ENCODE assay signal across 1 cellular context in genomic region chr22:31084811-31085492, GRCh38.
TF ChIP-seq lines count a peak whose summit lies in the region.

No MANE protein-coding gene starts in this region.

TF ChIP-seq in HepG2, 621 proteins besides CTCF, POLR2A, EP300 and RAD21:
- TF ChIP-seq RBFOX2 (IDR thresholded peaks at IDR 0.05; ENCODE audit: low read depth, low read length) (peak; percentile 37; the same call in 1 of the 2 replicates), STAG1 (CRISPR knock-in tag; IDR thresholded peaks at IDR 0.05) (peak; percentile 30)
- TF ChIP-seq, protein P1, sequence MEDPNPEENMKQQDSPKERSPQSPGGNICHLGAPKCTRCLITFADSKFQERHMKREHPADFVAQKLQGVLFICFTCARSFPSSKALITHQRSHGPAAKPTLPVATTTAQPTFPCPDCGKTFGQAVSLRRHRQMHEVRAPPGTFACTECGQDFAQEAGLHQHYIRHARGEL (CRISPR knock-in tag; IDR thresholded peaks at IDR 0.05), result no peak
TF ChIP-seq in HepG2: peak in this region for 2.
